In the genomic region with DNA sequence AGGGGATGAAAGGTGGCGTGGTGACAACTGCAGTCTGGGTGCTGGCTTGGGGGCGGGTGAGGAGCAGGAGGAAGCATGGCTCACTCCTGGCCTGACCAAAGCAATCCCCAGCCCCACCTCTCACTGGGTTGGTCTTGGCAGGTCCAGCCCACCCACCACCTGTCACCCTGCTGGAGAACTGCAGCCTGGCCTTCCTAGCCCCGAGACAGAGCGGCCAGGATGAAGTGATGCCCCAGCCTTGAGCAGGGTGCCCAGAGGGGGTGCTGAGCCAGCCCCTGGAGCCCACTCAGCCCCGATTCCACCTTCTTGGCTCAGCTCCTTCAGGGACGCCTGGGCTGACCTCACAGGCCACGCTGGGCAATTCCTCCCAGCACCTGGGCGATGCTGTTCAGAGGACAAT, we compare ENCODE assay signal across 1 cellular context.
TF ChIP-seq lines count a peak whose summit lies in the region.

No MANE protein-coding gene starts in this region.

TF ChIP-seq in HepG2, 621 proteins besides CTCF, POLR2A, EP300 and RAD21 (continued from another document):
- TF ChIP-seq, protein P1, sequence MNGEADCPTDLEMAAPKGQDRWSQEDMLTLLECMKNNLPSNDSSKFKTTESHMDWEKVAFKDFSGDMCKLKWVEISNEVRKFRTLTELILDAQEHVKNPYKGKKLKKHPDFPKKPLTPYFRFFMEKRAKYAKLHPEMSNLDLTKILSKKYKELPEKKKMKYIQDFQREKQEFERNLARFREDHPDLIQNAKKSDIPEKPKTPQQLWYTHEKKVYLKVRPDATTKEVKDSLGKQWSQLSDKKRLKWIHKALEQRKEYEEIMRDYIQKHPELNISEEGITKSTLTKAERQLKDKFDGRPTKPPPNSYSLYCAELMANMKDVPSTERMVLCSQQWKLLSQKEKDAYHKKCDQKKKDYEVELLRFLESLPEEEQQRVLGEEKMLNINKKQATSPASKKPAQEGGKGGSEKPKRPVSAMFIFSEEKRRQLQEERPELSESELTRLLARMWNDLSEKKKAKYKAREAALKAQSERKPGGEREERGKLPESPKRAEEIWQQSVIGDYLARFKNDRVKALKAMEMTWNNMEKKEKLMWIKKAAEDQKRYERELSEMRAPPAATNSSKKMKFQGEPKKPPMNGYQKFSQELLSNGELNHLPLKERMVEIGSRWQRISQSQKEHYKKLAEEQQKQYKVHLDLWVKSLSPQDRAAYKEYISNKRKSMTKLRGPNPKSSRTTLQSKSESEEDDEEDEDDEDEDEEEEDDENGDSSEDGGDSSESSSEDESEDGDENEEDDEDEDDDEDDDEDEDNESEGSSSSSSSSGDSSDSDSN (CRISPR knock-in tag; IDR thresholded peaks at IDR 0.05): no peak
- TF ChIP-seq RARG (CRISPR knock-in tag; IDR thresholded peaks at IDR 0.05; ENCODE audit: low read depth) (no peak), TP53 (CRISPR knock-in tag; conservative IDR thresholded peaks at IDR 0.05) (no peak), PAX8 (CRISPR knock-in tag; IDR thresholded peaks at IDR 0.05; ENCODE audit: borderline replicate concordance) (no peak), RXRA (CRISPR knock-in tag; IDR thresholded peaks at IDR 0.05) (no peak), ZNF772 (CRISPR knock-in tag; IDR thresholded peaks at IDR 0.05) (no peak), ZNF788 (CRISPR knock-in tag; IDR thresholded peaks at IDR 0.05; ENCODE audit: borderline replicate concordance) (no peak), GRHL1 (CRISPR knock-in tag; conservative IDR thresholded peaks at IDR 0.05) (no peak), ZNF530 (CRISPR knock-in tag; IDR thresholded peaks at IDR 0.05; ENCODE audit: low read depth) (no peak), ZNF501 (CRISPR knock-in tag; IDR thresholded peaks at IDR 0.05) (no peak), ZFP90 (CRISPR knock-in tag; IDR thresholded peaks at IDR 0.05; ENCODE audit: borderline replicate concordance) (no peak), SNRNP70 (IDR thresholded peaks at IDR 0.05; ENCODE audit: low read depth, low read length) (no peak), CEBPZ (IDR thresholded peaks at IDR 0.05; ENCODE audit: low read length) (no peak), ADNP (CRISPR knock-in tag; IDR thresholded peaks at IDR 0.05) (no peak), MAZ (IDR thresholded peaks at IDR 0.05; ENCODE audit: borderline replicate concordance, low read depth, low read length) (no peak), MAZ (CRISPR knock-in tag; IDR thresholded peaks at IDR 0.05; ENCODE audit: low read depth) (no peak), HMGXB3 (CRISPR knock-in tag; IDR thresholded peaks at IDR 0.05; ENCODE audit: borderline replicate concordance) (no peak), HDAC1 (CRISPR knock-in tag; IDR thresholded peaks at IDR 0.05) (no peak)
